ENCODE assay signal across 1 cellular context in the genomic region with DNA sequence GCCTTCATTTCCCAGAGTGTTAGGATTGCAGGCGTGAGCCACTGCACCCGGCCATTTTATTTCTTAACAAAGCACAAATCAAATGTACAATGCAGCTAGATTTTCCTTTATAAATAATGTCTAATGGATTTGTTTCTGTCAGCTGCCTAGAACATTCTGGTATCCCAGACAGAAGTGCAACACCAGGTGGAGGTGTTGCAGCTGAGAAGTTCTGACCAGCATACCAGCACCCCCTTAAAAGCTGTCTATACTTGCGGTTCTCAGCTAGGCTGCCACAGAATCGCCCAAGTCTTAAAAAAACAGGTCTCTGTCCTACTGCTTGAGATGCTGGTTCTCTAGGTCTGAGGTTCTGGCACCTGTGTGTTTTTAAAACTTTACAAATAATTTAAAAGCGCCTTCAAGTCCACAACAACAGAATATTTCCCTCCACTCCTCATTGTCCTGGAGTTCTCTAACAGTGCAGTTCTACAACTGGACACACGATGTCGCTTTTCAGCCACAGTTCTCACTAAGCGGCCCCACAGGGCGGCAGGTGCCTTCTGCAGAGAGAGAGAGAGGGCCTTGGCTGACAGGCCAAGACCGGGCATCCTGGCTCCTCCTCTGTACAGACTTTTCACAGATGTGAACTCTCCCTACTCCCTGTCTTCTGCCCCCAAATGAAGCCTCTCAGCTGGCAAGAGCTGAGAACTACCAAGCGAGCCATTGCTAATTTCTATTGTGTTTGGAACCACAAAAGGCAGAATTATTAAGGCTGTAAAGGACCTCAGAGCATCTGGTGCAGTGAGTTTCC.
TF ChIP-seq lines count a peak whose summit lies in the region.

No MANE protein-coding gene starts in this region.

TF ChIP-seq in HepG2, 621 proteins besides CTCF, POLR2A, EP300 and RAD21 (continued from another document and continues in another):
- TF ChIP-seq, protein P1, sequence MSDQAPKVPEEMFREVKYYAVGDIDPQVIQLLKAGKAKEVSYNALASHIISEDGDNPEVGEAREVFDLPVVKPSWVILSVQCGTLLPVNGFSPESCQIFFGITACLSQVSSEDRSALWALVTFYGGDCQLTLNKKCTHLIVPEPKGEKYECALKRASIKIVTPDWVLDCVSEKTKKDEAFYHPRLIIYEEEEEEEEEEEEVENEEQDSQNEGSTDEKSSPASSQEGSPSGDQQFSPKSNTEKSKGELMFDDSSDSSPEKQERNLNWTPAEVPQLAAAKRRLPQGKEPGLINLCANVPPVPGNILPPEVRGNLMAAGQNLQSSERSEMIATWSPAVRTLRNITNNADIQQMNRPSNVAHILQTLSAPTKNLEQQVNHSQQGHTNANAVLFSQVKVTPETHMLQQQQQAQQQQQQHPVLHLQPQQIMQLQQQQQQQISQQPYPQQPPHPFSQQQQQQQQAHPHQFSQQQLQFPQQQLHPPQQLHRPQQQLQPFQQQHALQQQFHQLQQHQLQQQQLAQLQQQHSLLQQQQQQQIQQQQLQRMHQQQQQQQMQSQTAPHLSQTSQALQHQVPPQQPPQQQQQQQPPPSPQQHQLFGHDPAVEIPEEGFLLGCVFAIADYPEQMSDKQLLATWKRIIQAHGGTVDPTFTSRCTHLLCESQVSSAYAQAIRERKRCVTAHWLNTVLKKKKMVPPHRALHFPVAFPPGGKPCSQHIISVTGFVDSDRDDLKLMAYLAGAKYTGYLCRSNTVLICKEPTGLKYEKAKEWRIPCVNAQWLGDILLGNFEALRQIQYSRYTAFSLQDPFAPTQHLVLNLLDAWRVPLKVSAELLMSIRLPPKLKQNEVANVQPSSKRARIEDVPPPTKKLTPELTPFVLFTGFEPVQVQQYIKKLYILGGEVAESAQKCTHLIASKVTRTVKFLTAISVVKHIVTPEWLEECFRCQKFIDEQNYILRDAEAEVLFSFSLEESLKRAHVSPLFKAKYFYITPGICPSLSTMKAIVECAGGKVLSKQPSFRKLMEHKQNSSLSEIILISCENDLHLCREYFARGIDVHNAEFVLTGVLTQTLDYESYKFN (CRISPR knock-in tag; conservative IDR thresholded peaks at IDR 0.05), result no peak
- TF ChIP-seq ZNF207 (IDR thresholded peaks at IDR 0.05; ENCODE audit: borderline replicate concordance) (no peak), ZNF431 (CRISPR knock-in tag; IDR thresholded peaks at IDR 0.05; ENCODE audit: borderline replicate concordance, low read depth) (no peak), ZNF747 (CRISPR knock-in tag; IDR thresholded peaks at IDR 0.05; ENCODE audit: borderline replicate concordance) (no peak), KLF16 (CRISPR knock-in tag; IDR thresholded peaks at IDR 0.05) (peak in 1 of 2 experiments; percentile 72; a peak in 2 of 4 replicates), ZNF709 (CRISPR knock-in tag; IDR thresholded peaks at IDR 0.05) (no peak), ZNF7 (CRISPR knock-in tag; IDR thresholded peaks at IDR 0.05) (no peak), NR2F2 (IDR thresholded peaks at IDR 0.05; ENCODE audit: borderline replicate concordance, low read depth) (no peak), ZNF501 (CRISPR knock-in tag; IDR thresholded peaks at IDR 0.05) (0 out of 2 replicates have a peak, but pooled peaks have one; percentile 13), FLYWCH1 (CRISPR knock-in tag; IDR thresholded peaks at IDR 0.05) (no peak), NFKB2 (CRISPR knock-in tag; IDR thresholded peaks at IDR 0.05; ENCODE audit: borderline replicate concordance) (peak; percentile 48; the same call in 1 of the 2 replicates), ZNF746 (CRISPR knock-in tag; IDR thresholded peaks at IDR 0.05) (no peak), ZNF44 (CRISPR knock-in tag; IDR thresholded peaks at IDR 0.05) (no peak), GABPA (IDR thresholded peaks at IDR 0.05; ENCODE audit: low read depth, low read length) (no peak), GABPA (CRISPR knock-in tag; IDR thresholded peaks at IDR 0.05; ENCODE audit: low read depth) (no peak), GATAD1 (CRISPR knock-in tag; IDR thresholded peaks at IDR 0.05) (no peak), SMC3 (IDR thresholded peaks at IDR 0.05; ENCODE audit: low read length) (peak; percentile 99), SRSF9 (IDR thresholded peaks at IDR 0.05; ENCODE audit: borderline replicate concordance, insufficient read depth, low read depth, low read length, poor library complexity, severe bottlenecking) (no peak), XRCC5 (optimal IDR thresholded peaks at IDR 0.05; ENCODE audit: low read length) (peak; percentile 87), PHF21A (CRISPR knock-in tag; IDR thresholded peaks at IDR 0.05) (no peak; the same call in 1 of the 2 replicates), KDM5B (CRISPR knock-in tag; IDR thresholded peaks at IDR 0.05; ENCODE audit: borderline replicate concordance) (no peak), NFE2L1 (CRISPR knock-in tag; IDR thresholded peaks at IDR 0.05; ENCODE audit: borderline replicate concordance) (no peak)
- TF ChIP-seq, protein P2, sequence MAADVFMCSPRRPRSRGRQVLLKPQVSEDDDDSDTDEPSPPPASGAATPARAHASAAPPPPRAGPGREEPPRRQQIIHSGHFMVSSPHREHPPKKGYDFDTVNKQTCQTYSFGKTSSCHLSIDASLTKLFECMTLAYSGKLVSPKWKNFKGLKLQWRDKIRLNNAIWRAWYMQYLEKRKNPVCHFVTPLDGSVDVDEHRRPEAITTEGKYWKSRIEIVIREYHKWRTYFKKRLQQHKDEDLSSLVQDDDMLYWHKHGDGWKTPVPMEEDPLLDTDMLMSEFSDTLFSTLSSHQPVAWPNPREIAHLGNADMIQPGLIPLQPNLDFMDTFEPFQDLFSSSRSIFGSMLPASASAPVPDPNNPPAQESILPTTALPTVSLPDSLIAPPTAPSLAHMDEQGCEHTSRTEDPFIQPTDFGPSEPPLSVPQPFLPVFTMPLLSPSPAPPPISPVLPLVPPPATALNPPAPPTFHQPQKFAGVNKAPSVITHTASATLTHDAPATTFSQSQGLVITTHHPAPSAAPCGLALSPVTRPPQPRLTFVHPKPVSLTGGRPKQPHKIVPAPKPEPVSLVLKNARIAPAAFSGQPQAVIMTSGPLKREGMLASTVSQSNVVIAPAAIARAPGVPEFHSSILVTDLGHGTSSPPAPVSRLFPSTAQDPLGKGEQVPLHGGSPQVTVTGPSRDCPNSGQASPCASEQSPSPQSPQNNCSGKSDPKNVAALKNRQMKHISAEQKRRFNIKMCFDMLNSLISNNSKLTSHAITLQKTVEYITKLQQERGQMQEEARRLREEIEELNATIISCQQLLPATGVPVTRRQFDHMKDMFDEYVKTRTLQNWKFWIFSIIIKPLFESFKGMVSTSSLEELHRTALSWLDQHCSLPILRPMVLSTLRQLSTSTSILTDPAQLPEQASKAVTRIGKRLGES (CRISPR knock-in tag; IDR thresholded peaks at IDR 0.05; ENCODE audit: borderline replicate concordance), result no peak
- TF ChIP-seq, protein P3, sequence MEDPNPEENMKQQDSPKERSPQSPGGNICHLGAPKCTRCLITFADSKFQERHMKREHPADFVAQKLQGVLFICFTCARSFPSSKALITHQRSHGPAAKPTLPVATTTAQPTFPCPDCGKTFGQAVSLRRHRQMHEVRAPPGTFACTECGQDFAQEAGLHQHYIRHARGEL (CRISPR knock-in tag; IDR thresholded peaks at IDR 0.05), result peak; percentile 90; the same call in 1 of the 2 replicates
- TF ChIP-seq, protein P4, sequence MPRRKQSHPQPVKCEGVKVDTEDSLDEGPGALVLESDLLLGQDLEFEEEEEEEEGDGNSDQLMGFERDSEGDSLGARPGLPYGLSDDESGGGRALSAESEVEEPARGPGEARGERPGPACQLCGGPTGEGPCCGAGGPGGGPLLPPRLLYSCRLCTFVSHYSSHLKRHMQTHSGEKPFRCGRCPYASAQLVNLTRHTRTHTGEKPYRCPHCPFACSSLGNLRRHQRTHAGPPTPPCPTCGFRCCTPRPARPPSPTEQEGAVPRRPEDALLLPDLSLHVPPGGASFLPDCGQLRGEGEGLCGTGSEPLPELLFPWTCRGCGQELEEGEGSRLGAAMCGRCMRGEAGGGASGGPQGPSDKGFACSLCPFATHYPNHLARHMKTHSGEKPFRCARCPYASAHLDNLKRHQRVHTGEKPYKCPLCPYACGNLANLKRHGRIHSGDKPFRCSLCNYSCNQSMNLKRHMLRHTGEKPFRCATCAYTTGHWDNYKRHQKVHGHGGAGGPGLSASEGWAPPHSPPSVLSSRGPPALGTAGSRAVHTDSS (CRISPR knock-in tag; conservative IDR thresholded peaks at IDR 0.05), result no peak
- TF ChIP-seq, protein P5, sequence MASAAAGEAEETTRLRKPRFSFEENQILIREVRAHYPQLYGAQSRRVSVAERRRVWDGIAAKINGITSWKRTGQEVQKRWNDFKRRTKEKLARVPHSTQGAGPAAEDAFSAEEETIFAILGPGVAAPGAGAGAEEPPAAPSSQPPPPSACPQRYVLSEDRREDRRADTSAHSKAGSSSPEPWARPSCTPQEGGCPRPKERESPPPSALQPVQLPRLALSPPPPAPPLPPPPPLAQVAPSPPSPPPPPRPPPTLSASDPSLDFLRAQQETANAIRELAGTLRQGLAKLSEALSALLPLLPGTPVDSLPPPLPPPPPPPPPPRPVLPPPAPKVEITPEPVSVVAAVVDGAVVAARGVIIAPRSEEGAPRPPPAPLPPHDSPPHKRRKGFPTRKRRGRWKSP (CRISPR knock-in tag; IDR thresholded peaks at IDR 0.05), result 0 out of 2 replicates have a peak, but pooled peaks have one; percentile 20
- TF ChIP-seq, protein P6, sequence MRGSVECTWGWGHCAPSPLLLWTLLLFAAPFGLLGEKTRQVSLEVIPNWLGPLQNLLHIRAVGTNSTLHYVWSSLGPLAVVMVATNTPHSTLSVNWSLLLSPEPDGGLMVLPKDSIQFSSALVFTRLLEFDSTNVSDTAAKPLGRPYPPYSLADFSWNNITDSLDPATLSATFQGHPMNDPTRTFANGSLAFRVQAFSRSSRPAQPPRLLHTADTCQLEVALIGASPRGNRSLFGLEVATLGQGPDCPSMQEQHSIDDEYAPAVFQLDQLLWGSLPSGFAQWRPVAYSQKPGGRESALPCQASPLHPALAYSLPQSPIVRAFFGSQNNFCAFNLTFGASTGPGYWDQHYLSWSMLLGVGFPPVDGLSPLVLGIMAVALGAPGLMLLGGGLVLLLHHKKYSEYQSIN (CRISPR knock-in tag; IDR thresholded peaks at IDR 0.05; ENCODE audit: borderline replicate concordance), result no peak
- TF ChIP-seq, protein P7, sequence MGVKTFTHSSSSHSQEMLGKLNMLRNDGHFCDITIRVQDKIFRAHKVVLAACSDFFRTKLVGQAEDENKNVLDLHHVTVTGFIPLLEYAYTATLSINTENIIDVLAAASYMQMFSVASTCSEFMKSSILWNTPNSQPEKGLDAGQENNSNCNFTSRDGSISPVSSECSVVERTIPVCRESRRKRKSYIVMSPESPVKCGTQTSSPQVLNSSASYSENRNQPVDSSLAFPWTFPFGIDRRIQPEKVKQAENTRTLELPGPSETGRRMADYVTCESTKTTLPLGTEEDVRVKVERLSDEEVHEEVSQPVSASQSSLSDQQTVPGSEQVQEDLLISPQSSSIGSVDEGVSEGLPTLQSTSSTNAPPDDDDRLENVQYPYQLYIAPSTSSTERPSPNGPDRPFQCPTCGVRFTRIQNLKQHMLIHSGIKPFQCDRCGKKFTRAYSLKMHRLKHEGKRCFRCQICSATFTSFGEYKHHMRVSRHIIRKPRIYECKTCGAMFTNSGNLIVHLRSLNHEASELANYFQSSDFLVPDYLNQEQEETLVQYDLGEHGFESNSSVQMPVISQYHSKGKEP (CRISPR knock-in tag; IDR thresholded peaks at IDR 0.05), result no peak
- TF ChIP-seq, protein P8, sequence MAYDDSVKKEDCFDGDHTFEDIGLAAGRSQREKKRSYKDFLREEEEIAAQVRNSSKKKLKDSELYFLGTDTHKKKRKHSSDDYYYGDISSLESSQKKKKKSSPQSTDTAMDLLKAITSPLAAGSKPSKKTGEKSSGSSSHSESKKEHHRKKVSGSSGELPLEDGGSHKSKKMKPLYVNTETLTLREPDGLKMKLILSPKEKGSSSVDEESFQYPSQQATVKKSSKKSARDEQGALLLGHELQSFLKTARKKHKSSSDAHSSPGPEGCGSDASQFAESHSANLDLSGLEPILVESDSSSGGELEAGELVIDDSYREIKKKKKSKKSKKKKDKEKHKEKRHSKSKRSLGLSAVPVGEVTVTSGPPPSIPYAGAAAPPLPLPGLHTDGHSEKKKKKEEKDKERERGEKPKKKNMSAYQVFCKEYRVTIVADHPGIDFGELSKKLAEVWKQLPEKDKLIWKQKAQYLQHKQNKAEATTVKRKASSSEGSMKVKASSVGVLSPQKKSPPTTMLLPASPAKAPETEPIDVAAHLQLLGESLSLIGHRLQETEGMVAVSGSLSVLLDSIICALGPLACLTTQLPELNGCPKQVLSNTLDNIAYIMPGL (CRISPR knock-in tag; IDR thresholded peaks at IDR 0.05; ENCODE audit: borderline replicate concordance in 1 of 2, low read depth in 1 of 2), result peak; percentile 47 to 79; a peak in 2 of 4 replicates
- TF ChIP-seq, protein P9, sequence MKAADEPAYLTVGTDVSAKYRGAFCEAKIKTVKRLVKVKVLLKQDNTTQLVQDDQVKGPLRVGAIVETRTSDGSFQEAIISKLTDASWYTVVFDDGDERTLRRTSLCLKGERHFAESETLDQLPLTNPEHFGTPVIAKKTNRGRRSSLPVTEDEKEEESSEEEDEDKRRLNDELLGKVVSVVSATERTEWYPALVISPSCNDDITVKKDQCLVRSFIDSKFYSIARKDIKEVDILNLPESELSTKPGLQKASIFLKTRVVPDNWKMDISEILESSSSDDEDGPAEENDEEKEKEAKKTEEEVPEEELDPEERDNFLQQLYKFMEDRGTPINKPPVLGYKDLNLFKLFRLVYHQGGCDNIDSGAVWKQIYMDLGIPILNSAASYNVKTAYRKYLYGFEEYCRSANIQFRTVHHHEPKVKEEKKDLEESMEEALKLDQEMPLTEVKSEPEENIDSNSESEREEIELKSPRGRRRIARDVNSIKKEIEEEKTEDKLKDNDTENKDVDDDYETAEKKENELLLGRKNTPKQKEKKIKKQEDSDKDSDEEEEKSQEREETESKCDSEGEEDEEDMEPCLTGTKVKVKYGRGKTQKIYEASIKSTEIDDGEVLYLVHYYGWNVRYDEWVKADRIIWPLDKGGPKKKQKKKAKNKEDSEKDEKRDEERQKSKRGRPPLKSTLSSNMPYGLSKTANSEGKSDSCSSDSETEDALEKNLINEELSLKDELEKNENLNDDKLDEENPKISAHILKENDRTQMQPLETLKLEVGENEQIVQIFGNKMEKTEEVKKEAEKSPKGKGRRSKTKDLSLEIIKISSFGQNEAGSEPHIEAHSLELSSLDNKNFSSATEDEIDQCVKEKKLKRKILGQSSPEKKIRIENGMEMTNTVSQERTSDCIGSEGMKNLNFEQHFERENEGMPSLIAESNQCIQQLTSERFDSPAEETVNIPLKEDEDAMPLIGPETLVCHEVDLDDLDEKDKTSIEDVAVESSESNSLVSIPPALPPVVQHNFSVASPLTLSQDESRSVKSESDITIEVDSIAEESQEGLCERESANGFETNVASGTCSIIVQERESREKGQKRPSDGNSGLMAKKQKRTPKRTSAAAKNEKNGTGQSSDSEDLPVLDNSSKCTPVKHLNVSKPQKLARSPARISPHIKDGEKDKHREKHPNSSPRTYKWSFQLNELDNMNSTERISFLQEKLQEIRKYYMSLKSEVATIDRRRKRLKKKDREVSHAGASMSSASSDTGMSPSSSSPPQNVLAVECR (CRISPR knock-in tag; IDR thresholded peaks at IDR 0.05; ENCODE audit: borderline replicate concordance), result no peak
